In genomic region chr4:140755811-140756291, GRCh38 we compare ENCODE assay signal across 8 cellular contexts. TPM values are rescaled to one million over a fixed set of nuclear protein-coding genes. Genes with fewer than 3 reads are reported as not detected.
A peak's percentile ranks its signal among the peaks of the same experiment; 100 is the strongest.
DNase-seq lines count a peak whose midpoint lies in the region; ATAC-seq and TF ChIP-seq lines count a peak whose summit lies in the region.

No MANE protein-coding gene starts in this region.

- DNase-seq in NCI-H2107 (lab: John Stamatoyannopoulos, UW) (peak; percentile 7), NCI-H2107 treated with DMSO at 0.1 percent for 48 hours (lab: John Stamatoyannopoulos, UW; ENCODE audit: unreplicated experiment) (no peak), GM20000 (ENCODE audit: low spot score) (peak; percentile 70), activated B cell treated with CpG ODN at 0.5 μM for 24 hours (peak; percentile 73), fibroblast of the aortic adventitia (ENCODE audit: low read depth) (peak; percentile 37)
- peak in 2 of 10 donors; percentile 7 to 16 for DNase-seq in naive thymus-derived CD8-positive, alpha-beta T cell

- TF ChIP-seq CTCF in GM20000 (IDR thresholded peaks at IDR 0.05; ENCODE audit: extremely low read depth, missing control alignments) (no peak), activated B cell treated with CpG ODN at 0.5 μM for 24 hours (IDR thresholded peaks at IDR 0.05) (no peak), fibroblast of the aortic adventitia (IDR thresholded peaks at IDR 0.05; ENCODE audit: insufficient read depth, low read length) (no peak)

- CTCF ChIA-PET in activated B cell treated with CpG ODN at 0.5 μM for 24 hours (lab: Charles Lee) = interaction anchor here (1.2 to 2.0 kb wide), 8 partner anchors 11 to 231 kb away, joined by 3 to 27 read pairs (median 5); no protein-coding TSS in a partner anchor

- H3K4me1 Mint-ChIP-seq in activated B cell treated with CpG ODN at 0.5 μM for 24 hours = peaks cover 67% of the 10 kb centered on the region
- H3K4me1 Mint-ChIP-seq in naive thymus-derived CD8-positive, alpha-beta T cell = peaks cover 0 to 44% (median 8%) of the 10 kb centered on the region in 4 donors

- POLR2A ChIA-PET in activated B cell treated with CpG ODN at 0.5 μM for 24 hours (lab: Charles Lee) = interaction anchor here (0.7 to 3.2 kb wide), 18 partner anchors 11 to 383 kb away, joined by 3 to 92 read pairs (median 7); partner anchors contain the start of gene SCOC
- POLR2A ChIA-PET in naive thymus-derived CD8-positive, alpha-beta T cell (lab: Charles Lee) = interaction anchor here (0.6 kb wide), 1 partner anchor 97 kb away, joined by 3 read pairs; no protein-coding TSS in a partner anchor

- H3K4me3 Mint-ChIP-seq in activated B cell treated with CpG ODN at 0.5 μM for 24 hours = peak overlapping the region; percentile 89
- peak overlapping the region in 3 of 10 donors; percentile 39 to 80 (median 41) for H3K4me3 Mint-ChIP-seq in naive thymus-derived CD8-positive, alpha-beta T cell

- peak overlapping the region; percentile 94 for H3K27ac Mint-ChIP-seq in activated B cell treated with CpG ODN at 0.5 μM for 24 hours
- H3K27ac Mint-ChIP-seq in naive thymus-derived CD8-positive, alpha-beta T cell = peak overlapping the region in 1 of 10 donors; percentile 30

- intact Hi-C loops in activated B cell treated with CpG ODN at 0.5 μM for 24 hours (cut with micrococcal nuclease) = loop anchor here (1.0 to 5.0 kb wide), 7 partner anchors 13 to 1304 kb away; partner anchors contain the start of genes ELMOD2, RAB33B and SCOC

- H3K27me3 Mint-ChIP-seq in activated B cell treated with CpG ODN at 0.5 μM for 24 hours = no peaks in the 10 kb centered on the region
- H3K27me3 Mint-ChIP-seq in naive thymus-derived CD8-positive, alpha-beta T cell = peaks cover 36 to 66% (median 41%) of the 10 kb centered on the region in 5 donors

- no peaks in the 10 kb centered on the region for H3K9me3 Mint-ChIP-seq in activated B cell treated with CpG ODN at 0.5 μM for 24 hours
- peaks cover 0 to 8% (median 0%) of the 10 kb centered on the region in 9 donors for H3K9me3 Mint-ChIP-seq in naive thymus-derived CD8-positive, alpha-beta T cell

- H3K36me3 Mint-ChIP-seq in activated B cell treated with CpG ODN at 0.5 μM for 24 hours (ENCODE audit: low read depth) = peaks cover 27% of the 10 kb centered on the region
- H3K36me3 Mint-ChIP-seq in naive thymus-derived CD8-positive, alpha-beta T cell = no peaks in the 10 kb centered on the region

- peak overlapping the region; percentile 84 for H3K4me3 ChIP-seq in fibroblast of the aortic adventitia (ENCODE audit: low read depth, low read length)

- ATAC-seq in HG03558 (IDR thresholded peaks at IDR 0.05; ENCODE audit: extremely low read depth, unreplicated experiment) (peak; percentile 35), activated B cell treated with CpG ODN at 0.5 μM for 24 hours (ENCODE audit: low read depth) (peak; percentile 56), GM18873 (IDR thresholded peaks at IDR 0.05; ENCODE audit: low FRiP score, unreplicated experiment) (no peak)
- peak; percentile 53 to 65 for ATAC-seq in naive thymus-derived CD8-positive, alpha-beta T cell

RNA-seq across cellular contexts. Expression of gene TBC1D9, which starts 0.3 kb away (rescaled TPM):
- total RNA-seq in activated B cell treated with CpG ODN at 0.5 μM for 24 hours (37.9 and 46.0 TPM in 2 replicates), fibroblast of the aortic adventitia (ENCODE audit: low replicate concordance) (12.8 and 28.7 TPM in 2 replicates)
- 1 to 10 TPM; 3.8 to 4.1 TPM for total RNA-seq in naive thymus-derived CD8-positive, alpha-beta T cell
- under 1 TPM in 1 of 3 donors, not detected in 2; 0.12 TPM for polyA plus RNA-seq in naive thymus-derived CD8-positive, alpha-beta T cell
